Comparison of ENCODE assay signal across 14 cellular contexts in genomic region chr12:68789144-68789878, GRCh38.
"Had no signal": no experiment of that assay in that cellular context is flagged by ENCODE, and none has a peak within 500 bp of the region (broad histone marks: within the 10 kb centered on the region; RNA-seq: fewer than 3 reads in every experiment).

No MANE protein-coding gene starts in this region.

- H3K4me3 Mint-ChIP-seq: activated CD4-positive, alpha-beta memory T cell treated with anti-CD3 and anti-CD28 coated beads for 36 hours; activated T-cell treated with anti-CD3 and anti-CD28 coated beads, Interleukin-2, amount 50 U/mL, for 24 hours; nephron; stimulated activated naive CD8-positive, alpha-beta T cell treated with anti-CD3 and anti-CD28 coated beads, Interleukin-15, amount 100 ng/mL, for 72 hours had no signal

- DNase-seq: activated CD4-positive, alpha-beta memory T cell treated with anti-CD3 and anti-CD28 coated beads for 36 hours; activated CD4-positive, alpha-beta T cell treated with anti-CD3 and anti-CD28 coated beads for 1 hour; activated naive CD4-positive, alpha-beta T cell treated with anti-CD3 and anti-CD28 coated beads, Interleukin-2, amount 50 U/mL, for 16 hours; activated T-cell treated with anti-CD3 and anti-CD28 coated beads, Interleukin-2, amount 50 U/mL, for 24 hours; hippocampal formation; mesendoderm; psoas muscle; spleen; stimulated activated naive CD8-positive, alpha-beta T cell treated with anti-CD3 and anti-CD28 coated beads, Interleukin-15, amount 100 ng/mL, for 72 hours; T-helper 9 cell; upper lobe of left lung had no signal

- H3K9me3 ChIP-seq: psoas muscle, spleen, upper lobe of left lung had no signal

- H3K36me3 Mint-ChIP-seq: activated CD4-positive, alpha-beta memory T cell treated with anti-CD3 and anti-CD28 coated beads for 36 hours had no signal

- H3K27ac Mint-ChIP-seq: activated CD4-positive, alpha-beta memory T cell treated with anti-CD3 and anti-CD28 coated beads for 36 hours; activated T-cell treated with anti-CD3 and anti-CD28 coated beads, Interleukin-2, amount 50 U/mL, for 24 hours; nephron; stimulated activated naive CD8-positive, alpha-beta T cell treated with anti-CD3 and anti-CD28 coated beads, Interleukin-15, amount 100 ng/mL, for 72 hours had no signal

- H3K36me3 ChIP-seq: spleen, upper lobe of left lung had no signal

- H3K4me3 ChIP-seq: psoas muscle, spleen, upper lobe of left lung had no signal

- H3K27me3 ChIP-seq: spleen, upper lobe of left lung had no signal

- H3K27ac ChIP-seq: psoas muscle had no signal

- ATAC-seq: esophagus mucosa; psoas muscle; sciatic nerve; stimulated activated naive CD8-positive, alpha-beta T cell treated with anti-CD3 and anti-CD28 coated beads, Interleukin-15, amount 100 ng/mL, for 72 hours had no signal

- H3K4me1 Mint-ChIP-seq: nephron; stimulated activated naive CD8-positive, alpha-beta T cell treated with anti-CD3 and anti-CD28 coated beads, Interleukin-15, amount 100 ng/mL, for 72 hours had no signal

- H3K27me3 Mint-ChIP-seq: activated CD4-positive, alpha-beta memory T cell treated with anti-CD3 and anti-CD28 coated beads for 36 hours; activated T-cell treated with anti-CD3 and anti-CD28 coated beads, Interleukin-2, amount 50 U/mL, for 24 hours; stimulated activated naive CD8-positive, alpha-beta T cell treated with anti-CD3 and anti-CD28 coated beads, Interleukin-15, amount 100 ng/mL, for 72 hours had no signal

- H3K9me3 Mint-ChIP-seq: activated CD4-positive, alpha-beta memory T cell treated with anti-CD3 and anti-CD28 coated beads for 36 hours; activated T-cell treated with anti-CD3 and anti-CD28 coated beads, Interleukin-2, amount 50 U/mL, for 24 hours; nephron; stimulated activated naive CD8-positive, alpha-beta T cell treated with anti-CD3 and anti-CD28 coated beads, Interleukin-15, amount 100 ng/mL, for 72 hours had no signal
